In the genomic region with DNA sequence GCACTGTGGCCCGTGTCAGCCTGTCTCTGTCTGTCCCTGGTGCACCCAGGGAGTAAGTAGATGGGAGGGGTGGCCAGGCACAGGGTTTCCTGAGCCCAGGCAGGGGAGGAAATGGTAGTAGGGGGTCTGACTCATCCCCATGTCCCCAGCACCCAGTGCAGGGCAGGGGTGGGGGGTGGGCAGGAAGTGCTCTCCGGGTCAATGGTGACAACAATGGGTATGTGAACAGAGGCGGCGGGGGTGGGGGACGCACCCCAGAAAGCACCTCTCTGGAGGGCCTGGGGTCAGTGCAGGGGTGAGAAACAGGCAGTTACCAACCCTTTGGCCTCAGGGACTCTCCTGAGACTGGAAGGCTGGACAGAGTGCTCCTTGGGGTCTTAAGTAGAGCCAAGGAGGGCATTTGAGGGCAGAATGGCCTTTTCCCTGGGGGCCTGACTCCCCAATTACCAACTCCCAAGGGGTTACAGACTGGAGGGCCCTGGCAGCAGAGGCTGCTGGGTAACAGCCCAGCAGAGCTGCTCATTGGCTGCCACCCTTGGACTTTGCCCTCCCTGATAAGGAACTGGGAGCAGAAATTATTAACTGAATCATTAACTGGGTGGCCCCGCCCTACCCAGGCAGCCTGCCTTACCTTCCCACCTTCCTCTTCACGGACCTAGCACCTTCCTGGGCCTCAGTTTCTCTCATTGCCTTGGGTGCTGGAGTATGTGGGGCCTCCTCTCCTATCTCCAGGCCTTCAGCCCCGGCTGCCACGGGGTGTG, we compare ENCODE assay signal across 9 cellular contexts.
DNase-seq lines count a peak whose midpoint lies in the region; ATAC-seq lines count a peak whose summit lies in the region.
"Had no signal": no experiment of that assay in that cellular context is flagged by ENCODE, and none has a peak within 500 bp of the region (broad histone marks: within the 10 kb centered on the region; RNA-seq: fewer than 3 reads in every experiment).

No MANE protein-coding gene starts in this region.

- peak; percentile 73 for DNase-seq in activated CD8-positive, alpha-beta memory T cell treated with anti-CD3 and anti-CD28 coated beads for 24 hours
- no peak for DNase-seq in activated CD8-positive, alpha-beta memory T cell treated with anti-CD3 and anti-CD28 coated beads, Interleukin-2, amount 50 U/mL, for 48 hours
- peak; percentile 85 for DNase-seq in NCI-H526 treated with DMSO at 0.1 percent for 48 hours (lab: John Stamatoyannopoulos, UW)
- DNase-seq in stimulated activated CD8-positive, alpha-beta memory T cell treated with anti-CD3 and anti-CD28 coated beads, Interleukin-15, amount 100 ng/mL, for 48 hours (ENCODE audit: low read depth in 2 of 2), result peak; percentile 13 to 44
- no peak for DNase-seq in stimulated activated naive CD4-positive, alpha-beta T cell (lab: John Stamatoyannopoulos, UW)

- peaks cover 34% of the 10 kb centered on the region for H3K27me3 Mint-ChIP-seq in dendritic cell treated with granulocyte-macrophage colony-stimulating factor and Interleukin-4, amounts not matched to agents 40 ng/mL and 50 ng/mL, for 4 days

- intact Hi-C loops in dendritic cell treated with granulocyte-macrophage colony-stimulating factor and Interleukin-4, amounts not matched to agents 40 ng/mL and 50 ng/mL, for 4 days (cut with micrococcal nuclease), result no loop called here

- no peak overlapping the region for H3K4me3 Mint-ChIP-seq in dendritic cell treated with granulocyte-macrophage colony-stimulating factor and Interleukin-4, amounts not matched to agents 40 ng/mL and 50 ng/mL, for 4 days
- H3K4me3 Mint-ChIP-seq: CD4-positive, alpha-beta T cell had no signal

- H3K4me1 Mint-ChIP-seq in dendritic cell treated with granulocyte-macrophage colony-stimulating factor and Interleukin-4, amounts not matched to agents 40 ng/mL and 50 ng/mL, for 4 days (ENCODE audit: low read depth), result peaks cover 35% of the 10 kb centered on the region

- H3K36me3 Mint-ChIP-seq in dendritic cell treated with granulocyte-macrophage colony-stimulating factor and Interleukin-4, amounts not matched to agents 40 ng/mL and 50 ng/mL, for 4 days (ENCODE audit: low read depth), result no peaks in the 10 kb centered on the region

- no peak for ATAC-seq in GM18520 (IDR thresholded peaks at IDR 0.05; ENCODE audit: unreplicated experiment)
- ATAC-seq in HG03045 (IDR thresholded peaks at IDR 0.05; ENCODE audit: unreplicated experiment), result no peak

- peak overlapping the region; percentile 72 for H3K27ac Mint-ChIP-seq in dendritic cell treated with granulocyte-macrophage colony-stimulating factor and Interleukin-4, amounts not matched to agents 40 ng/mL and 50 ng/mL, for 4 days
- H3K27ac Mint-ChIP-seq: CD4-positive, alpha-beta T cell had no signal

- no peaks in the 10 kb centered on the region for H3K9me3 Mint-ChIP-seq in dendritic cell treated with granulocyte-macrophage colony-stimulating factor and Interleukin-4, amounts not matched to agents 40 ng/mL and 50 ng/mL, for 4 days
- H3K9me3 Mint-ChIP-seq: CD4-positive, alpha-beta T cell had no signal

Comparison
In these comparisons a context has a peak if more than half of its experiments do, and no peak if none do; other contexts are left out.
1. DNase-seq: peak in activated CD8-positive, alpha-beta memory T cell treated with anti-CD3 and anti-CD28 coated beads for 24 hours (single experiment), NCI-H526 treated with DMSO at 0.1 percent for 48 hours (single experiment) and stimulated activated CD8-positive, alpha-beta memory T cell treated with anti-CD3 and anti-CD28 coated beads, Interleukin-15, amount 100 ng/mL, for 48 hours (2 of 2); none in activated CD8-positive, alpha-beta memory T cell treated with anti-CD3 and anti-CD28 coated beads, Interleukin-2, amount 50 U/mL, for 48 hours (single experiment) and stimulated activated naive CD4-positive, alpha-beta T cell (0 of 6).